In genomic region chr17:77951123-77951522, GRCh38 we compare ENCODE assay signal across 18 cellular contexts.
"Had no signal": no experiment of that assay in that cellular context is flagged by ENCODE, and none has a peak within 500 bp of the region (broad histone marks: within the 10 kb centered on the region; RNA-seq: fewer than 3 reads in every experiment).

No MANE protein-coding gene starts in this region.

- H3K27me3 ChIP-seq: dorsolateral prefrontal cortex, esophagus muscularis mucosa had no signal

- H3K36me3 Mint-ChIP-seq: mesothelial cell of epicardium, naive B cell had no signal

- H3K4me3 Mint-ChIP-seq: mesothelial cell of epicardium, naive B cell had no signal

- H3K27ac Mint-ChIP-seq: mesothelial cell of epicardium, naive B cell had no signal

- H3K9me3 ChIP-seq: esophagus muscularis mucosa, gastroesophageal sphincter, heart left ventricle, left lung, lower lobe of right lung, mucosa of descending colon had no signal

- H3K27ac ChIP-seq: coronary artery, dorsolateral prefrontal cortex, esophagus muscularis mucosa, foreskin keratinocyte, gastroesophageal sphincter, heart left ventricle, left lung, lower lobe of right lung had no signal

- H3K4me1 ChIP-seq: esophagus muscularis mucosa, foreskin keratinocyte, gastroesophageal sphincter, left lung, lower lobe of right lung had no signal

- ATAC-seq: foreskin keratinocyte, gastroesophageal sphincter, heart left ventricle, left cardiac atrium, left lung, left ventricle myocardium superior, lower lobe of right lung, mucosa of descending colon had no signal

- H3K36me3 ChIP-seq: esophagus muscularis mucosa, gastroesophageal sphincter, heart left ventricle, left lung, lower lobe of right lung had no signal

- H3K4me3 ChIP-seq: coronary artery, dorsolateral prefrontal cortex, esophagus muscularis mucosa, gastroesophageal sphincter, heart left ventricle, left lung, lower lobe of right lung, mucosa of descending colon had no signal

- DNase-seq: dermis blood vessel endothelial cell; dorsolateral prefrontal cortex; effector CD4-positive, alpha-beta T cell; effector memory CD4-positive, alpha-beta T cell; foreskin keratinocyte; heart left ventricle; hippocampal formation; left cardiac atrium; left lung; left ventricle myocardium superior; lower lobe of right lung; mesenchymal stem cell; mucosa of descending colon; naive B cell had no signal
